9 cellular contexts compared by ENCODE assay signal in genomic region chr15:48976444-48977088, GRCh38. TPM values are rescaled to one million over a fixed set of nuclear protein-coding genes. Genes with fewer than 3 reads are reported as not detected.
A peak's percentile ranks its signal among the peaks of the same experiment; 100 is the strongest.
DNase-seq lines count a peak whose midpoint lies in the region; ATAC-seq and TF ChIP-seq lines count a peak whose summit lies in the region.
"Had no signal": no experiment of that assay in that cellular context is flagged by ENCODE, and none has a peak within 500 bp of the region (broad histone marks: within the 10 kb centered on the region; RNA-seq: fewer than 3 reads in every experiment).

No MANE protein-coding gene starts in this region.

- H3K27ac Mint-ChIP-seq in CD8-positive, alpha-beta memory T cell, result no peak overlapping the region

- H3K79me2 ChIP-seq in OCI-LY1 (ENCODE audit: insufficient read depth, low read length), result no peaks in the 10 kb centered on the region

- intact Hi-C loops in esophagus muscularis mucosa (cut with DNase I), result no loop called here

- POLR2A ChIA-PET in CD8-positive, alpha-beta memory T cell (lab: Charles Lee), result interaction anchor here (1.8 kb wide), 1 partner anchor 12 kb away, joined by 4 read pairs; no protein-coding TSS in a partner anchor

- CTCF ChIA-PET in CD8-positive, alpha-beta memory T cell (lab: Charles Lee), result interaction anchor here (1.3 to 2.8 kb wide), 7 partner anchors 10 to 115 kb away, joined by 3 to 27 read pairs (median 9); partner anchors contain the start of gene EID1

- no peak overlapping the region for H3K4me3 ChIP-seq in CD8-positive, alpha-beta memory T cell (ENCODE audit: low read length)
- H3K4me3 ChIP-seq in OCI-LY1 (ENCODE audit: low read depth, low read length, poor library complexity, severe bottlenecking) (peak overlapping the region; percentile 58), esophagus muscularis mucosa (peak overlapping the region; percentile 50 to 62 (median 59)), neuron (ENCODE audit: low read length) (peak overlapping the region; percentile 71)

- peak overlapping the region; percentile 5 to 82 (median 44) for H3K4me3 Mint-ChIP-seq in CD8-positive, alpha-beta memory T cell

- no peaks in the 10 kb centered on the region for H4K20me1 ChIP-seq in OCI-LY1 (ENCODE audit: insufficient read depth, low read length)

- no peak overlapping the region for H3K27ac ChIP-seq in CD8-positive, alpha-beta memory T cell (ENCODE audit: low read depth, low read length)
- H3K27ac ChIP-seq in OCI-LY1 (ENCODE audit: low read depth, low read length, poor library complexity, severe bottlenecking), result no peak overlapping the region
- peak overlapping the region; percentile 64 to 74 (median 71) for H3K27ac ChIP-seq in esophagus muscularis mucosa (replicated peaks in 1 of 4)
- H3K27ac ChIP-seq: upper lobe of right lung had no signal

- H3K4me1 ChIP-seq in CD8-positive, alpha-beta memory T cell (ENCODE audit: insufficient read depth, low read length), result peaks cover 3% of the 10 kb centered on the region
- H3K4me1 ChIP-seq in OCI-LY1 (ENCODE audit: insufficient read depth, low read length, severe bottlenecking) (peaks cover 11% of the 10 kb centered on the region), esophagus muscularis mucosa (peaks cover 5 to 18% (median 14%) of the 10 kb centered on the region in 4 donors), neuron (ENCODE audit: insufficient read depth, low read length) (peaks cover 20% of the 10 kb centered on the region)

- no peaks in the 10 kb centered on the region for H3K9me3 ChIP-seq in CD8-positive, alpha-beta memory T cell (ENCODE audit: low read length)
- H3K9me3 ChIP-seq in OCI-LY1 (ENCODE audit: low read length), result no peaks in the 10 kb centered on the region
- no peaks in the 10 kb centered on the region for H3K9me3 ChIP-seq in esophagus muscularis mucosa
- H3K9me3 ChIP-seq in neuron (ENCODE audit: low read length), result no peaks in the 10 kb centered on the region
- H3K9me3 ChIP-seq: upper lobe of right lung had no signal

- ATAC-seq in HG03159 (IDR thresholded peaks at IDR 0.05; ENCODE audit: unreplicated experiment), result no peak

- no peaks in the 10 kb centered on the region for H3K9me3 Mint-ChIP-seq in CD8-positive, alpha-beta memory T cell

- TF ChIP-seq EP300 in esophagus muscularis mucosa (IDR thresholded peaks at IDR 0.05), result no peak

- H3K36me3 Mint-ChIP-seq in CD8-positive, alpha-beta memory T cell, result no peaks in the 10 kb centered on the region

- H3K4me1 Mint-ChIP-seq in CD8-positive, alpha-beta memory T cell, result peaks cover 1 to 5% (median 4%) of the 10 kb centered on the region in 3 donors

- no peak for DNase-seq in CD8-positive, alpha-beta memory T cell
- DNase-seq in esophagus muscularis mucosa (ENCODE audit: extremely low spot score) (peak; percentile 87), activated gamma-delta T cell treated with Interleukin-2 at 50 U/mL for 16 hours (no peak), hippocampal formation (lab: John Stamatoyannopoulos, UW) (no peak), NCI-H446 (lab: John Stamatoyannopoulos, UW) (no peak)

- H3K9ac ChIP-seq in OCI-LY1 (ENCODE audit: low read length), result no peak overlapping the region; the same call in 1 of the 2 replicates

- peaks cover 8% of the 10 kb centered on the region for H3K27me3 ChIP-seq in CD8-positive, alpha-beta memory T cell (ENCODE audit: insufficient read depth, low read length, poor library complexity, severe bottlenecking)
- H3K27me3 ChIP-seq in OCI-LY1 (ENCODE audit: insufficient read depth, low read length), result no peaks in the 10 kb centered on the region; the same call in 1 of the 2 replicates
- H3K27me3 ChIP-seq in esophagus muscularis mucosa, result no peaks in the 10 kb centered on the region
- H3K27me3 ChIP-seq in neuron (ENCODE audit: insufficient read depth, low read length), result no peaks in the 10 kb centered on the region
- H3K27me3 ChIP-seq: upper lobe of right lung had no signal

- WGBS in esophagus muscularis mucosa, result 86% methylated on average over 12 of the region's 17 CpGs

- no peaks in the 10 kb centered on the region for H3K36me3 ChIP-seq in CD8-positive, alpha-beta memory T cell (ENCODE audit: insufficient read depth, low read length)
- no peaks in the 10 kb centered on the region for H3K36me3 ChIP-seq in OCI-LY1 (ENCODE audit: insufficient read depth, low read length)
- H3K36me3 ChIP-seq in esophagus muscularis mucosa, result no peaks in the 10 kb centered on the region
- no peaks in the 10 kb centered on the region for H3K36me3 ChIP-seq in neuron (ENCODE audit: insufficient read depth, low read length)
- H3K36me3 ChIP-seq: upper lobe of right lung had no signal

- peaks cover 20 to 43% of the 10 kb centered on the region in 2 donors for H3K27me3 Mint-ChIP-seq in CD8-positive, alpha-beta memory T cell

- no peaks in the 10 kb centered on the region for H3K9me2 ChIP-seq in OCI-LY1 (ENCODE audit: low read depth, low read length)

- no peaks in the 10 kb centered on the region for H3F3A ChIP-seq in OCI-LY1 (ENCODE audit: insufficient read depth, low read length)

- no peak for TF ChIP-seq POLR2A in esophagus muscularis mucosa (IDR thresholded peaks at IDR 0.05; ENCODE audit: low read depth)

- H2AFZ ChIP-seq in OCI-LY1 (ENCODE audit: low read length), result peak overlapping the region; percentile 43; the same call in 1 of the 2 replicates
- H2AFZ ChIP-seq in neuron (ENCODE audit: low read depth, low read length), result peak overlapping the region; percentile 45

- peak overlapping the region; percentile 80 for H3K4me2 ChIP-seq in OCI-LY1 (ENCODE audit: low read length)

- TF ChIP-seq CTCF in OCI-LY1 (IDR thresholded peaks at IDR 0.05; ENCODE audit: low read length) (no peak), esophagus muscularis mucosa (IDR thresholded peaks at IDR 0.05) (no peak)

RNA-seq across cellular contexts. Expression of gene SHC4, which starts 12.8 kb away (rescaled TPM):
- total RNA-seq in CD8-positive, alpha-beta memory T cell, result 1 to 10 TPM; 5.0 to 5.7 TPM
- not detected for polyA plus RNA-seq in CD8-positive, alpha-beta memory T cell
- 1 to 10 TPM; 1.8 to 2.3 (median 2.1) TPM for total RNA-seq in esophagus muscularis mucosa

Comparison
In these comparisons a context has a peak if more than half of its experiments do, and no peak if none do; other contexts are left out.
1. H3K27ac ChIP-seq: peak in esophagus muscularis mucosa (4 of 4); none in CD8-positive, alpha-beta memory T cell (single experiment) and OCI-LY1 (single experiment).